30 cellular contexts compared by ENCODE assay signal in the genomic region with DNA sequence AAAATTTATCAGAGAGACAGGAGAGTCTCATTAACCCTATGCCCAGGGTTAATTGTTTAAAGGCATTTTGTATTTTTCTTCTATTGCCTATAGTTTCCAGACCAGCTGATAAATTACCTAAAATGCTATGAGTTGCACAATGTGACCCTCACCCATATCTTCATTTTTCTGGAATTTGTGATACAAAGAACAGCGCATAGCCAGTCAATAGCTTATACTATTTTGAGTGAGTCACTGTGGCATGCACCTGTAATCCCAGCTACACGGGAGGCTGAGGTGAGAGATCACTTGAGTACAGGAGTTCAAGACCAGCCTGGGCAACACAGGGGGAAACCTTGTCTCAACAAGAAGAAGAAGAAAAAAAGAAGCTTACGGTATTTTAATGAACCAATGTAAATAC. TPM values are rescaled to one million over a fixed set of nuclear protein-coding genes. Genes with fewer than 3 reads are reported as not detected.
"Had no signal": no experiment of that assay in that cellular context is flagged by ENCODE, and none has a peak within 500 bp of the region (broad histone marks: within the 10 kb centered on the region; RNA-seq: fewer than 3 reads in every experiment).

No MANE protein-coding gene starts in this region.

- H3K27me3 ChIP-seq: colonic mucosa, dorsolateral prefrontal cortex, esophagus muscularis mucosa, esophagus squamous epithelium, foreskin keratinocyte, gastrocnemius medialis, gastroesophageal sphincter, heart left ventricle, heart right ventricle had no signal

- H3K36me3 ChIP-seq: colonic mucosa, esophagus squamous epithelium, gastrocnemius medialis had no signal

- H3K4me3 Mint-ChIP-seq: dendritic cell treated with granulocyte-macrophage colony-stimulating factor and Interleukin-4, amounts not matched to agents 40 ng/mL and 50 ng/mL, for 4 days; effector memory CD8-positive, alpha-beta T cell; endodermal cell had no signal

- H3K9me3 ChIP-seq: colonic mucosa, esophagus muscularis mucosa, esophagus squamous epithelium, gastrocnemius medialis, gastroesophageal sphincter had no signal

- H3K4me3 ChIP-seq: colonic mucosa, coronary artery, dorsolateral prefrontal cortex, esophagus muscularis mucosa, esophagus squamous epithelium, gastrocnemius medialis, gastroesophageal sphincter, heart left ventricle, heart right ventricle had no signal

- ATAC-seq: effector memory CD8-positive, alpha-beta T cell; esophagus mucosa; foreskin keratinocyte; gastrocnemius medialis; gastroesophageal sphincter had no signal

- H3K4me1 ChIP-seq: colonic mucosa, esophagus muscularis mucosa, esophagus squamous epithelium, foreskin keratinocyte, gastrocnemius medialis, gastroesophageal sphincter had no signal

- H3K27me3 Mint-ChIP-seq: dendritic cell treated with granulocyte-macrophage colony-stimulating factor and Interleukin-4, amounts not matched to agents 40 ng/mL and 50 ng/mL, for 4 days had no signal

- H3K27ac ChIP-seq: colonic mucosa, coronary artery, dorsolateral prefrontal cortex, epithelial cell of prostate, esophagus muscularis mucosa, esophagus squamous epithelium, foreskin keratinocyte, gastrocnemius medialis, gastroesophageal sphincter, heart left ventricle, heart right ventricle had no signal

- DNase-seq: colonic mucosa; cortex of kidney; dermis blood vessel endothelial cell; dorsolateral prefrontal cortex; effector CD4-positive, alpha-beta T cell; effector CD8-positive, alpha-beta T cell; effector memory CD4-positive, alpha-beta T cell; effector memory CD8-positive, alpha-beta T cell; endodermal cell; erythroblast; esophagus squamous epithelium; foreskin fibroblast; foreskin keratinocyte; foreskin melanocyte; gastrocnemius medialis; head of caudate nucleus; heart right ventricle had no signal

- H3K27ac Mint-ChIP-seq: dendritic cell treated with granulocyte-macrophage colony-stimulating factor and Interleukin-4, amounts not matched to agents 40 ng/mL and 50 ng/mL, for 4 days; effector memory CD8-positive, alpha-beta T cell; endodermal cell had no signal

- H3K4me1 Mint-ChIP-seq: endodermal cell had no signal

RNA-seq across cellular contexts. Expression of a gene that starts 2.8 kb away (rescaled TPM):
- total RNA-seq: colonic mucosa, dermis blood vessel endothelial cell, dermis microvascular lymphatic vessel endothelial cell, epithelial cell of proximal tubule, esophagus squamous epithelium, fibroblast of villous mesenchyme, frontal cortex, glomerular endothelial cell had no signal
- polyA plus RNA-seq: endothelial cell of umbilical vein had no signal
